In genomic region chr1:27519341-27520258, GRCh38 we compare ENCODE assay signal across 8 cellular contexts. TPM values are rescaled to one million over a fixed set of nuclear protein-coding genes. Genes with fewer than 3 reads are reported as not detected.
DNase-seq lines count a peak whose midpoint lies in the region; ATAC-seq and TF ChIP-seq lines count a peak whose summit lies in the region.

No MANE protein-coding gene starts in this region.

- no peaks in the 10 kb centered on the region for H3K36me3 ChIP-seq in left ventricle myocardium inferior

- no peak for ATAC-seq in HG03521 (IDR thresholded peaks at IDR 0.05; ENCODE audit: unreplicated experiment)
- no peak for ATAC-seq in GM19328 (IDR thresholded peaks at IDR 0.05; ENCODE audit: unreplicated experiment)

- POLR2A ChIA-PET in RWPE1 (lab: Yijun Ruan, JAX; ENCODE audit: low non-redundant PET), result no interaction called here

- H3K27ac ChIP-seq in RWPE1, result peak overlapping the region; percentile 98
- peak overlapping the region; percentile 94 for H3K27ac ChIP-seq in left ventricle myocardium inferior (replicated peaks)

- H3K4me1 ChIP-seq in left ventricle myocardium inferior, result peaks cover 94% of the 10 kb centered on the region

- TF ChIP-seq CTCF in RWPE1 (conservative IDR thresholded peaks at IDR 0.05; ENCODE audit: low read depth) (no peak), left ventricle myocardium inferior (IDR thresholded peaks at IDR 0.05; ENCODE audit: borderline replicate concordance) (no peak), retinal pigment epithelial cell (conservative IDR thresholded peaks at IDR 0.05; ENCODE audit: low read depth, low read length) (no peak)

- DNase-seq in G401 (ENCODE audit: low spot score), result peak; percentile 74
- no peak for DNase-seq in RWPE1 (ENCODE audit: low spot score)
- DNase-seq in left ventricle myocardium inferior, result peak; percentile 51
- DNase-seq in retinal pigment epithelial cell (ENCODE audit: low read depth), result no peak
- DNase-seq in epidermal melanocyte (ENCODE audit: insufficient read length, low spot score), result no peak
- no peak for DNase-seq in GM03348 (ENCODE audit: low spot score)

- H3K9me3 ChIP-seq in left ventricle myocardium inferior (replicated peaks), result no peaks in the 10 kb centered on the region

- in situ Hi-C loops in G401 (cut with HindIII; ENCODE audit: low sequenced_read_pairs), result no loop called here

- H3K27me3 ChIP-seq in left ventricle myocardium inferior (ENCODE audit: low read depth), result no peaks in the 10 kb centered on the region

- H3K4me3 ChIP-seq in left ventricle myocardium inferior (peak overlapping the region; percentile 37), retinal pigment epithelial cell (ENCODE audit: low read length) (peak overlapping the region; percentile 33)

- intact Hi-C loops in left ventricle myocardium inferior (cut with micrococcal nuclease), result no loop called here

- CTCF ChIA-PET in RWPE1 (lab: Yijun Ruan, JAX), result interaction anchor here (0.6 kb wide), 1 partner anchor 139 kb away, joined by 6 read pairs; no protein-coding TSS in a partner anchor

RNA-seq across cellular contexts. Expression of gene WASF2, which starts 29.6 kb away (rescaled TPM):
- 10.4 and 14.2 TPM in 2 replicates for total RNA-seq in G401 (2014; rRNA removed; shearing (Covaris generic))
- 51.2 TPM for total RNA-seq in left ventricle myocardium inferior

Comparison
In these comparisons a context has a peak if more than half of its experiments do, and no peak if none do; other contexts are left out.
1. DNase-seq: peak in G401 (single experiment) and left ventricle myocardium inferior (single experiment); none in RWPE1 (single experiment), retinal pigment epithelial cell (single experiment), epidermal melanocyte (single experiment) and GM03348 (single experiment).